ENCODE assay signal across 13 cellular contexts in genomic region chr1:44501022-44501910, GRCh38.
DNase-seq lines count a peak whose midpoint lies in the region; ATAC-seq and TF ChIP-seq lines count a peak whose summit lies in the region.
"Had no signal": no experiment of that assay in that cellular context is flagged by ENCODE, and none has a peak within 500 bp of the region (broad histone marks: within the 10 kb centered on the region; RNA-seq: fewer than 3 reads in every experiment).

No MANE protein-coding gene starts in this region.

- POLR2A ChIA-PET in RWPE1 (lab: Yijun Ruan, JAX; ENCODE audit: low non-redundant PET) = no interaction called here

- H3K27ac ChIP-seq in RWPE1 (peak overlapping the region; percentile 52), heart right ventricle (peak overlapping the region in 6 of 10 donors; percentile 35 to 65 (median 58)), coronary artery (no peak overlapping the region)
- H3K27ac ChIP-seq: ovary had no signal

- H3K27ac Mint-ChIP-seq in nephron progenitor cell = peak overlapping the region; percentile 76

- H3K4me1 Mint-ChIP-seq in nephron progenitor cell = peaks cover 19% of the 10 kb centered on the region

- peaks cover 0 to 35% (median 21%) of the 10 kb centered on the region in 9 donors for H3K4me1 ChIP-seq in heart right ventricle

- no peaks in the 10 kb centered on the region for H3K36me3 Mint-ChIP-seq in nephron progenitor cell (ENCODE audit: low read depth)

- WGBS in heart right ventricle, 2 donors = 23 to 30% methylated on average over 13 of the region's 13 CpGs

- H3K27me3 ChIP-seq in heart right ventricle = peaks cover 0 to 9% (median 0%) of the 10 kb centered on the region in 7 donors
- H3K27me3 ChIP-seq: ovary had no signal

- peaks cover 17% of the 10 kb centered on the region for H3K27me3 Mint-ChIP-seq in nephron progenitor cell (ENCODE audit: low read depth, poor library complexity)

- CTCF ChIA-PET in RWPE1 (lab: Yijun Ruan, JAX) = interaction anchor here (0.6 kb wide), 1 partner anchor 23 kb away, joined by 3 read pairs; no protein-coding TSS in a partner anchor

- H3K4me3 ChIP-seq in heart right ventricle (peak overlapping the region in 5 of 10 donors; percentile 1 to 28 (median 17)), coronary artery (no peak overlapping the region)
- H3K4me3 ChIP-seq: ovary had no signal

- no peaks in the 10 kb centered on the region for H3K36me3 ChIP-seq in heart right ventricle
- H3K36me3 ChIP-seq: ovary had no signal

- ATAC-seq in heart right ventricle = peak; percentile 32 to 75 (median 64)

- H3K4me3 Mint-ChIP-seq in nephron progenitor cell = no peak overlapping the region

- DNase-seq in Ammon's horn (ENCODE audit: low spot score) (peak; percentile 87), RWPE1 (ENCODE audit: low spot score) (no peak), heart right ventricle (peak; percentile 11 to 35), nephron progenitor cell (no peak), HCEC 1CT (no peak), coronary artery (ENCODE audit: low spot score) (no peak)
- DNase-seq in stimulated activated CD4-positive, alpha-beta T cell treated with anti-CD3 and anti-CD28 coated beads, Interleukin-15, amount 100 ng/mL, for 24 hours = no peak
- no peak for DNase-seq in stimulated activated CD4-positive, alpha-beta T cell treated with anti-CD3 and anti-CD28 coated beads, Interleukin-4, amount 100 ng/mL, for 24 hours
- DNase-seq: activated CD8-positive, alpha-beta memory T cell treated with anti-CD3 and anti-CD28 coated beads, Interleukin-2, amount 50 U/mL, for 4 hours; DND-41; kidney; ovary; SHP77 treated with DMSO at 0.1 percent for 48 hours had no signal

- no peaks in the 10 kb centered on the region for H3K9me3 ChIP-seq in heart right ventricle
- H3K9me3 ChIP-seq: ovary had no signal

- H3K9me3 Mint-ChIP-seq in nephron progenitor cell = no peaks in the 10 kb centered on the region

- TF ChIP-seq CTCF in RWPE1 (conservative IDR thresholded peaks at IDR 0.05; ENCODE audit: low read depth) (no peak), heart right ventricle (IDR thresholded peaks at IDR 0.05) (no peak), nephron progenitor cell (IDR thresholded peaks at IDR 0.05) (no peak), coronary artery (IDR thresholded peaks at IDR 0.05) (no peak)

- intact Hi-C loops in heart right ventricle (cut with DNase I) = loop anchor here in 7 of 10 donors (2.0 to 10.0 kb wide), 10 partner anchors 74 to 286 kb away; partner anchors contain the start of genes RNF220 (in 4 of the 7) and DMAP1 (in 2 of the 7)

Comparison
In these comparisons a context has a peak if more than half of its experiments do, and no peak if none do; other contexts are left out.
1. DNase-seq: peak in Ammon's horn (single experiment) and heart right ventricle (2 of 2); none in RWPE1 (single experiment), nephron progenitor cell (single experiment), stimulated activated CD4-positive, alpha-beta T cell treated with anti-CD3 and anti-CD28 coated beads, Interleukin-15, amount 100 ng/mL, for 24 hours (single experiment), HCEC 1CT (single experiment), coronary artery (single experiment) and stimulated activated CD4-positive, alpha-beta T cell treated with anti-CD3 and anti-CD28 coated beads, Interleukin-4, amount 100 ng/mL, for 24 hours (single experiment).
2. H3K27ac ChIP-seq: peak in RWPE1 (single experiment) and heart right ventricle (6 of 10); none in coronary artery (0 of 2).